In the genomic region with DNA sequence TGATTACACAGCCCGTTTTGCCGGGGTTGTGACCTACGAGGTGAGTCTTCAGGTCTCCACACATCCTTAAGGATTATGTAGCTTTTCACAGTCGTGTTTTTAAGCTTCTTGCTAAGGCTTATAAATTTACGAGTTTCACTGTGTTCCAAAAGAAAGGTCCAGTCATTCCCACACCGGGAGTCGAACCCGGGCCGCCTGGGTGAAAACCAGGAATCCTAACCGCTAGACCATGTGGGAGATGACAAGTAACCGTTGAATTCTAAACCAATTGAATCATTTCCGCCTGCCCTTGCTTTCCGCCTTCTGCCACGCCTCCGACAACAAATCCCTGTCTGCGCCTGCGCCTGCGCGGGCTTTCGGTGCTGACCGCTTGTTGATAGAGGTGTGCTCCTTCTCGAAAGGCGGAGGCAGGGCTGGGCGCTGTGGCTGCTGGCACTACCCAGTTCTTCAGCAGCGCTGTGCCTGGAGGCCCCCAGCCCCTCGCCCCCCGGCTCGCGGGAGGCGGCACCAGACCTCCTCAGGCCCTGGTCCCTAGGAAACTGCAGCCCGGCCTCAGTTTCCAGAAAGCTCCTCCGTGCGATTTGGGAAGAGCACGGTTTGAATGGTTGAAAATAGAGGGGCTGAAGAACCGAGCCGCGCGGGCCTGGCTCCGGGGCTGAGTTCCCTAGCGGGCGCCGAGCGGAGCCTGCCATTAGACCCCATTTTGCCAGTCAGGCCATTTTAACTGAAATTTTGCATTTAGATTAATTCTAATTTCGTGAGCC, we compare ENCODE assay signal across 8 cellular contexts.
DNase-seq lines count a peak whose midpoint lies in the region; ATAC-seq and TF ChIP-seq lines count a peak whose summit lies in the region.

No MANE protein-coding gene starts in this region.

- H3K9me3 ChIP-seq in T-helper 17 cell (ENCODE audit: control insufficient read depth, low read length, poor library complexity, severe bottlenecking), result no peaks in the 10 kb centered on the region
- H3K9me3 ChIP-seq in upper lobe of left lung, result no peaks in the 10 kb centered on the region

- peak overlapping the region; percentile 87 for H3K27ac Mint-ChIP-seq in T-helper 17 cell

- H3K4me3 Mint-ChIP-seq in T-helper 17 cell, result peak overlapping the region; percentile 77

- H3K4me1 Mint-ChIP-seq in T-helper 17 cell, result peaks cover 14% of the 10 kb centered on the region

- peaks cover 0 to 7% (median 0%) of the 10 kb centered on the region in 4 donors for H3K4me1 ChIP-seq in upper lobe of left lung

- TF ChIP-seq POLR2A in GM10847 (IDR thresholded peaks at IDR 0.05; ENCODE audit: extremely low read depth, insufficient read length) (peak; percentile 14), upper lobe of left lung (IDR thresholded peaks at IDR 0.05) (peak in 3 of 4 donors; percentile 14 to 83 (median 81))

- intact Hi-C loops in left ventricle myocardium superior (cut with micrococcal nuclease), result no loop called here
- intact Hi-C loops in posterior vena cava (cut with DNase I), result loop anchor here in 1 of 2 donors (10.0 kb wide), 1 partner anchor 107 kb away; no protein-coding TSS in a partner anchor

- H3K36me3 ChIP-seq in upper lobe of left lung, result no peaks in the 10 kb centered on the region

- peak overlapping the region; percentile 25 to 68 (median 55) for H3K4me3 ChIP-seq in upper lobe of left lung

- H3K27ac ChIP-seq in upper lobe of left lung, result peak overlapping the region; percentile 79 to 88 (median 81)

- WGBS in upper lobe of left lung, 2 donors, result 0 to 2% methylated on average over 11 to 31 of the region's 44 CpGs

- no peaks in the 10 kb centered on the region for H3K27me3 ChIP-seq in upper lobe of left lung

- peak; percentile 97 for ATAC-seq in HG02759 (IDR thresholded peaks at IDR 0.05; ENCODE audit: unreplicated experiment)
- ATAC-seq in T-helper 17 cell, result peak; percentile 96
- peak; percentile 99 for ATAC-seq in left ventricle myocardium superior
- peak; percentile 98 to 99 for ATAC-seq in upper lobe of left lung (ENCODE audit: low FRiP score in 2 of 2)

- DNase-seq in NCI-H1436 (lab: John Stamatoyannopoulos, UW) (peak; percentile 89), T-helper 17 cell (peak; percentile 82 to 92 (median 87)), anterior cingulate cortex (lab: John Stamatoyannopoulos, UW) (peak; percentile 67 to 98 (median 95)), left ventricle myocardium superior (peak; percentile 97), posterior vena cava (ENCODE audit: low spot score) (peak; percentile 98), upper lobe of left lung (peak; percentile 97 to 98)

- TF ChIP-seq EP300 in upper lobe of left lung (IDR thresholded peaks at IDR 0.05), result no peak

- H3K27me3 Mint-ChIP-seq in T-helper 17 cell, result no peaks in the 10 kb centered on the region

- peak in 1 of 6 experiments; percentile 10 for TF ChIP-seq CTCF in upper lobe of left lung (IDR thresholded peaks at IDR 0.05)

- peaks cover 3% of the 10 kb centered on the region for H3K36me3 Mint-ChIP-seq in T-helper 17 cell (ENCODE audit: low read depth)

Comparison
In these comparisons a context has a peak if more than half of its experiments do, and no peak if none do; other contexts are left out.
1. Peak in every context shown above with its lines: DNase-seq, ATAC-seq, H3K4me3 ChIP-seq and H3K27ac ChIP-seq.